ENCODE assay signal across 8 cellular contexts in genomic region chr20:46324960-46325703, GRCh38. TPM values are rescaled to one million over a fixed set of nuclear protein-coding genes. Genes with fewer than 3 reads are reported as not detected.
DNase-seq lines count a peak whose midpoint lies in the region; ATAC-seq, FAIRE-seq and TF ChIP-seq lines count a peak whose summit lies in the region.

No MANE protein-coding gene starts in this region.

- intact Hi-C loops in Calu3 (cut with micrococcal nuclease; ENCODE audit: unreplicated experiment) (loop anchor here (1.0 kb wide), 1 partner anchor 193 kb away; no protein-coding TSS in a partner anchor), HepG2 (cut with micrococcal nuclease; ENCODE audit: unreplicated experiment) (loop anchor here (1.0 to 2.0 kb wide), 2 partner anchors 18 to 193 kb away; no protein-coding TSS in a partner anchor), prostate gland (cut with DNase I) (no loop called here), uterus (cut with DNase I; ENCODE audit: low total_unique reads) (no loop called here)

- CTCF ChIA-PET in Calu3 (lab: Charles Lee), result interaction anchor here (0.9 to 1.0 kb wide), 2 partner anchors 192 to 338 kb away, joined by 3 read pairs; no protein-coding TSS in a partner anchor
- CTCF ChIA-PET in HEK293 (lab: Yijun Ruan, JAX), result interaction anchor here (1.1 to 2.6 kb wide), 7 partner anchors 8 to 196 kb away, joined by 3 to 20 read pairs (median 7); no protein-coding TSS in a partner anchor
- CTCF ChIA-PET in HepG2 (lab: Yijun Ruan, JAX; ENCODE audit: low intra/inter-chr PET ratio, low total read pairs), result interaction anchor here (1.1 to 3.1 kb wide), 3 partner anchors 18 to 192 kb away, joined by 3 to 16 read pairs (median 4); partner anchors contain the start of gene CDH22

- FAIRE-seq in HepG2 (lab: Jason Lieb, UNC), result peak; percentile 92

- H4K20me1 ChIP-seq in HepG2 (ENCODE audit: insufficient read depth, low read length), result no peaks in the 10 kb centered on the region

- no peaks in the 10 kb centered on the region for H3K4me1 Mint-ChIP-seq in Calu3 (ENCODE audit: low read depth, unreplicated experiment)

- in situ Hi-C loops in HepG2 (cut with HindIII; ENCODE audit: extremely low pct_ligation_motif_present, low pct_unique_long_range_greater_than_20kb), result no loop called here

- POLR2A ChIA-PET in HEK293 (lab: Yijun Ruan, JAX) (no interaction called here), HepG2 (lab: Yijun Ruan, JAX) (no interaction called here)

- TF ChIP-seq CTCF in Calu3 (IDR thresholded peaks at IDR 0.05; ENCODE audit: unreplicated experiment) (peak; percentile 71), HEK293 (tag by site-specific recombination; IDR thresholded peaks at IDR 0.05) (no peak), HepG2 (CRISPR knock-in tag; IDR thresholded peaks at IDR 0.05) (peak; percentile 68), prostate gland (IDR thresholded peaks at IDR 0.05) (peak in 2 of 4 experiments; percentile 29 to 33), uterus (IDR thresholded peaks at IDR 0.05) (peak in 1 of 4 experiments; percentile 12)

- H3K27me3 ChIP-seq in HepG2 (ENCODE audit: control insufficient read depth in 1 of 2, insufficient read depth in 2 of 2, low read length in 2 of 2) (peaks cover 12 to 53% of the 10 kb centered on the region in 2 experiments), prostate gland (replicated peaks; ENCODE audit: insufficient read depth) (peaks cover 2% of the 10 kb centered on the region), uterus (no peaks in the 10 kb centered on the region)

- H3K4me2 ChIP-seq in HepG2 (ENCODE audit: low read depth, low read length), result no peak overlapping the region

- H3K27ac Mint-ChIP-seq in Calu3 (ENCODE audit: unreplicated experiment), result no peak overlapping the region

- no peak overlapping the region for H3K27ac ChIP-seq in HEK293 (ENCODE audit: extremely low read depth, low read depth, low read length)
- H3K27ac ChIP-seq in HepG2 (ENCODE audit: extremely low read length, insufficient read depth, low read length), result no peak overlapping the region
- H3K27ac ChIP-seq in prostate gland, result no peak overlapping the region
- no peak overlapping the region for H3K27ac ChIP-seq in uterus

- no peak overlapping the region for H3K4me3 ChIP-seq in HEK293 (ENCODE audit: low read depth, low read length)
- no peak overlapping the region for H3K4me3 ChIP-seq in HepG2 (replicated peaks in 1 of 3; ENCODE audit: insufficient read depth in 1 of 3, low read depth in 2 of 3, low read length in 3 of 3)
- no peak overlapping the region for H3K4me3 ChIP-seq in prostate gland
- H3K4me3 ChIP-seq in uterus, result no peak overlapping the region

- TF ChIP-seq POLR2A in HepG2 (IDR thresholded peaks at IDR 0.05; ENCODE audit: insufficient read depth in 1 of 2, low read depth in 2 of 2, low read length in 2 of 2), result no peak
- no peak for TF ChIP-seq POLR2A in prostate gland (IDR thresholded peaks at IDR 0.05)
- TF ChIP-seq POLR2A in uterus (IDR thresholded peaks at IDR 0.05), result no peak

- 0 out of 2 replicates have a peak, but pooled peaks have one; percentile 33 for TF ChIP-seq RAD21 in HepG2 (CRISPR knock-in tag; IDR thresholded peaks at IDR 0.05)

- BruUV-seq in Calu3 (replicated peaks; lab: Mats Ljungman, UMichigan) (no TSS peak), HepG2 (replicated peaks; lab: Mats Ljungman, UMichigan) (no TSS peak)

- H3K9me3 Mint-ChIP-seq in Calu3 (ENCODE audit: low read depth, unreplicated experiment), result no peaks in the 10 kb centered on the region

- H3K9me3 ChIP-seq in HEK293 (ENCODE audit: control insufficient read depth, insufficient read depth, low read depth, low read length), result no peaks in the 10 kb centered on the region
- H3K9me3 ChIP-seq in HepG2 (ENCODE audit: low read length), result no peaks in the 10 kb centered on the region
- no peaks in the 10 kb centered on the region for H3K9me3 ChIP-seq in prostate gland
- H3K9me3 ChIP-seq in uterus, result no peaks in the 10 kb centered on the region

- no peak overlapping the region for H3K9ac ChIP-seq in HepG2 (ENCODE audit: insufficient read depth, low read depth, low read length)

- H3K4me3 Mint-ChIP-seq in Calu3 (ENCODE audit: low read depth, unreplicated experiment), result no peak overlapping the region

- DNase-seq in Calu3 (peak; percentile 70), SW480 (ENCODE audit: low spot score) (peak; percentile 68), HepG2 (ENCODE audit: low spot score) (peak; percentile 69), amniotic stem cell (lab: John Stamatoyannopoulos, UW) (no peak), prostate gland (ENCODE audit: low spot score) (no peak), uterus (no peak)

- no peaks in the 10 kb centered on the region for H3K36me3 Mint-ChIP-seq in Calu3 (ENCODE audit: insufficient read depth, unreplicated experiment)

- H2AFZ ChIP-seq in HepG2 (ENCODE audit: low read length), result no peak overlapping the region

- no peaks in the 10 kb centered on the region for H3K79me2 ChIP-seq in HepG2 (ENCODE audit: insufficient read depth, low read length)

- WGBS in HepG2 (ENCODE audit: low lambda C conversion rate), result 24% methylated on average over 6 of the region's 6 CpGs
- 60% methylated on average over 6 of the region's 6 CpGs for WGBS in prostate gland

- no peaks in the 10 kb centered on the region for H3K4me1 ChIP-seq in HEK293 (ENCODE audit: control insufficient read depth, insufficient read depth, low read length)
- no peaks in the 10 kb centered on the region for H3K4me1 ChIP-seq in HepG2 (ENCODE audit: insufficient read depth, low read length)
- H3K4me1 ChIP-seq in prostate gland (replicated peaks), result no peaks in the 10 kb centered on the region
- no peaks in the 10 kb centered on the region for H3K4me1 ChIP-seq in uterus

- ATAC-seq in HepG2, result peak; percentile 91
- no peak for ATAC-seq in HG02852 (IDR thresholded peaks at IDR 0.05; ENCODE audit: unreplicated experiment)

- TF ChIP-seq EP300 in HepG2 (IDR thresholded peaks at IDR 0.05; ENCODE audit: low read depth in 2 of 2, low read length in 2 of 2), result no peak
- no peak for TF ChIP-seq EP300 in HepG2 (CRISPR knock-in tag; IDR thresholded peaks at IDR 0.05; ENCODE audit: borderline replicate concordance)

- H3K27me3 Mint-ChIP-seq in Calu3 (ENCODE audit: unreplicated experiment), result peaks cover 100% of the 10 kb centered on the region

- H3K36me3 ChIP-seq in HEK293 (ENCODE audit: control insufficient read depth in 2 of 2, insufficient read depth in 1 of 2, low read length in 2 of 2) (no peaks in the 10 kb centered on the region), HepG2 (replicated peaks in 1 of 2; ENCODE audit: control insufficient read depth in 1 of 2, insufficient read depth in 2 of 2, low read length in 2 of 2) (no peaks in the 10 kb centered on the region), prostate gland (no peaks in the 10 kb centered on the region), uterus (no peaks in the 10 kb centered on the region)

TF ChIP-seq in HEK293, 187 proteins besides CTCF, POLR2A, EP300 and RAD21:
- TF ChIP-seq ZNF654 (tag by site-specific recombination; IDR thresholded peaks at IDR 0.05; ENCODE audit: low read depth) (peak; percentile 12; the same call in 1 of the 2 replicates), ZNF426 (tag by site-specific recombination; IDR thresholded peaks at IDR 0.05) (no peak)

TF ChIP-seq in HepG2, 621 proteins besides CTCF, POLR2A, EP300 and RAD21 (continues in another document):
- TF ChIP-seq BCL6 (CRISPR knock-in tag; IDR thresholded peaks at IDR 0.05), result no peak
- no peak for TF ChIP-seq ZNF503 (CRISPR knock-in tag; IDR thresholded peaks at IDR 0.05)
- peak; percentile 63 for TF ChIP-seq CEBPG (CRISPR knock-in tag; IDR thresholded peaks at IDR 0.05)
- TF ChIP-seq SMC3 (IDR thresholded peaks at IDR 0.05; ENCODE audit: low read length), result peak; percentile 71
- TF ChIP-seq ZKSCAN8 (CRISPR knock-in tag; IDR thresholded peaks at IDR 0.05; ENCODE audit: borderline replicate concordance), result no peak

RNA-seq across cellular contexts. Expression of gene CDH22, which starts 16.8 kb away (rescaled TPM):
- not detected in 2 replicates for total RNA-seq in Calu3 (2022)
- not detected in 2 replicates for total RNA-seq in HepG2 (2016; rRNA removed; fragmentation: Illumina TruSeq; extraction: Trizol)
- not detected in 2 replicates for total RNA-seq in HepG2 (2016; cell fraction: cytosol; rRNA removed; fragmentation: Illumina TruSeq; extraction: Trizol; ENCODE audit: low read depth)
- not detected in 2 replicates for total RNA-seq in HepG2 (2016; cell fraction: insoluble cytoplasmic fraction; rRNA removed; fragmentation: Illumina TruSeq; extraction: Trizol)
- not detected in 2 replicates for total RNA-seq in HepG2 (2016; cell fraction: membrane; rRNA removed; fragmentation: Illumina TruSeq; extraction: Trizol)
- total RNA-seq in HepG2 (2016; cell fraction: nucleus; rRNA removed; fragmentation: Illumina TruSeq; extraction: Trizol), result not detected in 2 replicates
- polyA plus RNA-seq in HepG2 (2011; rRNA removed), result not detected in 2 replicates
- not detected in 2 replicates for polyA plus RNA-seq in HepG2 (2011; cell fraction: cytosol; rRNA removed)
- polyA plus RNA-seq in HepG2 (2011; cell fraction: nucleus; rRNA removed), result 0.10 TPM in 1 of 2 replicates, not detected in the other
- not detected in 2 replicates for polyA plus RNA-seq in HepG2 (2012)
- polyA plus RNA-seq in HepG2 (2016; cell fraction: cytosol; fragmentation: Illumina TruSeq; extraction: Trizol; ENCODE audit: low read depth), result not detected in 2 replicates
- not detected in 2 replicates for polyA plus RNA-seq in HepG2 (2016; cell fraction: insoluble cytoplasmic fraction; fragmentation: Illumina TruSeq; extraction: Trizol; ENCODE audit: low read depth)
- polyA plus RNA-seq in HepG2 (2016; cell fraction: membrane; fragmentation: Illumina TruSeq; extraction: Trizol; ENCODE audit: low read depth), result not detected in 2 replicates
- not detected in 2 replicates for polyA plus RNA-seq in HepG2 (2016; cell fraction: nucleus; fragmentation: Illumina TruSeq; extraction: Trizol; ENCODE audit: insufficient read depth, low read depth)
- 0.04 TPM in 1 of 2 replicates, not detected in the other for polyA minus RNA-seq in HepG2 (2011; rRNA and poly(A)+ RNA removed; ENCODE audit: low replicate concordance)
- polyA minus RNA-seq in HepG2 (2011; cell fraction: cytosol; rRNA and poly(A)+ RNA removed), result not detected in 2 replicates
- not detected in 2 replicates for polyA minus RNA-seq in HepG2 (2011; cell fraction: nucleus; rRNA and poly(A)+ RNA removed)
- 1 to 10 TPM; 1.9 to 3.3 TPM for total RNA-seq in prostate gland
- under 1 TPM in 2 of 4 donors, not detected in 2; 0.48 to 0.49 TPM for total RNA-seq in uterus

Comparison
In these comparisons a context has a peak if more than half of its experiments do, and no peak if none do; other contexts are left out.
1. DNase-seq: peak in Calu3 (single experiment), SW480 (single experiment) and HepG2 (single experiment); none in amniotic stem cell (single experiment), prostate gland (single experiment) and uterus (0 of 2).
2. intact Hi-C loops: an anchor here in Calu3 (1.0 kb wide) and HepG2 (1.0 to 2.0 kb wide); none called in prostate gland and uterus.